8 cellular contexts compared by ENCODE assay signal in the genomic region with DNA sequence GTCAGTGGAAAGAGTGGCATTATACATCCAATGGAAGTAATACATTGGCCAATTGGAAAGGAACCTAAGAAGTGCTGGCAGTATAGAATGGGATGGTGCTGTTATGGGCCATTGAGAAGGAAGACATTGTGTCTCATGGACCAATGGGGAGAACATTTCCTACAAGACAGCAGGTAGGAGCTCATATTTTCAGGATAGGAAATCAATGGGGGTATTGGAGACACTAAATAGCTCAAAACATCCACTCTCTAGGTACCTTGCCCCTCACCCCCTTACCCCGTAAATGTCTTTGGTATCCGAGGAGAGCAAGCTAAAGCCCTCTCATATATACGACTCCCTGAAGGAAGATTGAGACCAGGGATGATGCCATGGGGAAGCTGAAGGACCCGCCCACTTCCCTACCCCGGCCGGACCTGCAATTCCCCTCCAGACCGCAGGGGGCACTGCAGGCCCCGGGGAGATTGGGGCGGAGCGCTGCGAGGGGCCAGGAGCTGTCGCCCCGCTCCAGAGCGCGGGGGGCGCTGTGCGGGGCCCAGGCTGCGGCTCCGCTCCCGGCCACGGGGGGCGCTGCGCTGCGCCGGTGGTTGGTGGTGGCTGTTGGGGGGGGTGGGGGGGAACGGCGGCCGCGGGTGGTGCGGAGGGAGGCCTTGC. TPM values are rescaled to one million over a fixed set of nuclear protein-coding genes. Genes with fewer than 3 reads are reported as not detected.
DNase-seq lines count a peak whose midpoint lies in the region; ATAC-seq and TF ChIP-seq lines count a peak whose summit lies in the region.

Gene KDM3B (plus strand): TSS at position 615 of the 651 bp plus-strand sequence. CDS start 111 bp downstream, outside the sequence.

- H3K4me3 ChIP-seq in colonic mucosa: peak within 1 kb of the TSS; percentile 96

- intact Hi-C loops in colonic mucosa (cut with DNase I): no loop called here

- H3K9me3 ChIP-seq in colonic mucosa: no peaks in the 10 kb centered on the region

- peak within 1 kb of the TSS; percentile 97 to 98 for H3K9ac ChIP-seq in colonic mucosa (ENCODE audit: low read depth in 2 of 2, low read length in 2 of 2)

- H3K27ac ChIP-seq in colonic mucosa: peak within 1 kb of the TSS; percentile 99

- no peaks in the 10 kb centered on the region for H3K27me3 ChIP-seq in colonic mucosa

- no peaks in the 10 kb centered on the region for H3K36me3 ChIP-seq in colonic mucosa

- ATAC-seq in GM19025 (IDR thresholded peaks at IDR 0.05; ENCODE audit: low read depth, unreplicated experiment) (peak; percentile 57), HG03280 (IDR thresholded peaks at IDR 0.05; ENCODE audit: unreplicated experiment) (peak; percentile 69)

- no peaks in the 10 kb centered on the region for H3K4me1 ChIP-seq in colonic mucosa

- peak; percentile 97 for DNase-seq in AG20443 (ENCODE audit: low spot score)
- peak; percentile 86 for DNase-seq in NCI-H460 (ENCODE audit: extremely low read depth, low read depth)
- peak; percentile 94 for DNase-seq in activated CD4-positive, alpha-beta T cell treated with anti-CD3 and anti-CD28 coated beads for 48 hours
- DNase-seq in colonic mucosa: peak; percentile 87
- peak; percentile 95 for DNase-seq in left kidney (ENCODE audit: low read depth, low spot score)
- peak; percentile 91 for DNase-seq in stimulated activated CD4-positive, alpha-beta T cell treated with anti-CD3 and anti-CD28 coated beads, Interleukin-1b, Interleukin-23, amount 100 ng/mL, for 48 hours

- peak; percentile 99 for TF ChIP-seq CTCF in colonic mucosa (IDR thresholded peaks at IDR 0.05)

RNA-seq across cellular contexts. Expression of gene KDM3B, which starts in this region (rescaled TPM):
- 34.6 and 40.0 TPM in 2 replicates for total RNA-seq in NCI-H460 (2014; rRNA removed; shearing (Covaris generic))
- polyA plus RNA-seq in NCI-H460 (2014; cell fraction: nucleus; rRNA removed): 30.6 and 34.0 TPM in 2 replicates
- 10 to 100 TPM; 62.3 to 77.5 TPM for total RNA-seq in colonic mucosa

Comparison
In these comparisons a context has a peak if more than half of its experiments do, and no peak if none do; other contexts are left out.
1. Peak in every context shown above with its lines: DNase-seq, ATAC-seq, H3K4me3 ChIP-seq and H3K27ac ChIP-seq.